In the genomic region with DNA sequence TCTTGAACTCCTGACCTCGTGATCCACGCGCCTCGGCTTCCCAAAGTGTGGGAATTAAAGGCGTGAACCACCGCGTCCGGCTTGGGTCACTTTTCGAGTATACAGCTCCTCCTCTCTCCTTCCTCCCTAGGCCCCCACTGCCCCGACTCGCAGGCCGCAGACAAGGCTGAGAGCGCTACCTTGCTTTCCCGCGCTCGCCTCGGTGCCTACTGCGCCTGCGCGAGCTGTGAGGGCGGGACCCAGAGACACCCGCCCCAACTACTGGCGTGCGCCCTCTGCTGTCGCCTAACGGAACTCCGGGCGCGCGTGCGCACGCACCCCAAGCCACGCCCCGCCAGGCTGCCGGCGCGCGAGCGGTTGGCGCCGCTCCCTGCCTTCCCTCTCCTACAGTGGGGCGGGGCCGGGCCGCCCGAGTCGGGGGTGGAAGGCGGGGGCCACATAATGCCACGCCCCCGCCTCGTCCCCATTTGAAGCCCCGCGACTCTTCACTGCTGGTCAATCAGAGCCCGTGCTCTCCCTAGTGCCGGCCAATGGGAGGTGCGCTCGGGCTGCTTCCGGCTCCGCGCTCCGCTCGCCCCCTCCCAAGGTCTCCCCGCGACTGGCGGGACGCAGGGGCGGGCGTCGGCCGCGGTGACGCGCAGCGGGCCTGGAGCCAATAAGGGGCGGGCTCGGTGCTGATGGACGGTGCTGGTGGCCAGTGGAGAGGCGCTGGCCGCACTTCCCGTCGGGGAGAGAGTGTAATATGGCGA, we compare ENCODE assay signal across 1 cellular context.
A peak's percentile ranks its signal among the peaks of the same experiment; 100 is the strongest.
TF ChIP-seq lines count a peak whose summit lies in the region.

A gene (plus strand): TSS at position 730 of the 749 bp plus-strand sequence. CDS start 13 bp downstream, at position 743.

TF ChIP-seq in HepG2, 621 proteins besides CTCF, POLR2A, EP300 and RAD21 (continued from another document and continues in another):
- TF ChIP-seq ZFP62 (CRISPR knock-in tag; IDR thresholded peaks at IDR 0.05) (no peak), KDM5B (CRISPR knock-in tag; IDR thresholded peaks at IDR 0.05; ENCODE audit: borderline replicate concordance) (peak; percentile 62; the same call in 1 of the 2 replicates), ZNF552 (CRISPR knock-in tag; IDR thresholded peaks at IDR 0.05; ENCODE audit: borderline replicate concordance) (no peak), MEIS1 (CRISPR knock-in tag; IDR thresholded peaks at IDR 0.05; ENCODE audit: borderline replicate concordance) (no peak; the same call in 1 of the 2 replicates), ZNF660 (CRISPR knock-in tag; IDR thresholded peaks at IDR 0.05; ENCODE audit: borderline replicate concordance, low read depth) (no peak), STAG1 (CRISPR knock-in tag; IDR thresholded peaks at IDR 0.05) (peak; percentile 84), SMYD3 (CRISPR knock-in tag; IDR thresholded peaks at IDR 0.05) (peak; percentile 92; the same call in 1 of the 2 replicates), CBFB (CRISPR knock-in tag; IDR thresholded peaks at IDR 0.05) (peak; percentile 55; the same call in 1 of the 2 replicates), ZNF225 (CRISPR knock-in tag; IDR thresholded peaks at IDR 0.05) (no peak), ZNF780A (CRISPR knock-in tag; IDR thresholded peaks at IDR 0.05) (no peak), HOXA9 (CRISPR knock-in tag; IDR thresholded peaks at IDR 0.05; ENCODE audit: borderline replicate concordance) (peak; percentile 84; the same call in 1 of the 2 replicates), SIX4 (CRISPR knock-in tag; IDR thresholded peaks at IDR 0.05) (no peak), ZNF333 (CRISPR knock-in tag; IDR thresholded peaks at IDR 0.05; ENCODE audit: borderline replicate concordance) (no peak), NRL (CRISPR knock-in tag; IDR thresholded peaks at IDR 0.05; ENCODE audit: borderline replicate concordance) (0 out of 2 replicates have a peak, but pooled peaks have one; percentile 62), RORA (CRISPR knock-in tag; IDR thresholded peaks at IDR 0.05) (no peak), TBX3 (IDR thresholded peaks at IDR 0.05; ENCODE audit: borderline replicate concordance) (peak; percentile 62; the same call in 1 of the 2 replicates), PRPF4 (IDR thresholded peaks at IDR 0.05; ENCODE audit: low read depth, low read length, poor library complexity, severe bottlenecking) (no peak), JDP2 (CRISPR knock-in tag; IDR thresholded peaks at IDR 0.05; ENCODE audit: borderline replicate concordance) (no peak)
- TF ChIP-seq, protein P1, sequence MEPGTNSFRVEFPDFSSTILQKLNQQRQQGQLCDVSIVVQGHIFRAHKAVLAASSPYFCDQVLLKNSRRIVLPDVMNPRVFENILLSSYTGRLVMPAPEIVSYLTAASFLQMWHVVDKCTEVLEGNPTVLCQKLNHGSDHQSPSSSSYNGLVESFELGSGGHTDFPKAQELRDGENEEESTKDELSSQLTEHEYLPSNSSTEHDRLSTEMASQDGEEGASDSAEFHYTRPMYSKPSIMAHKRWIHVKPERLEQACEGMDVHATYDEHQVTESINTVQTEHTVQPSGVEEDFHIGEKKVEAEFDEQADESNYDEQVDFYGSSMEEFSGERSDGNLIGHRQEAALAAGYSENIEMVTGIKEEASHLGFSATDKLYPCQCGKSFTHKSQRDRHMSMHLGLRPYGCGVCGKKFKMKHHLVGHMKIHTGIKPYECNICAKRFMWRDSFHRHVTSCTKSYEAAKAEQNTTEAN (CRISPR knock-in tag; conservative IDR thresholded peaks at IDR 0.05) = no peak; the same call in 1 of the 2 replicates
- TF ChIP-seq, protein P2, sequence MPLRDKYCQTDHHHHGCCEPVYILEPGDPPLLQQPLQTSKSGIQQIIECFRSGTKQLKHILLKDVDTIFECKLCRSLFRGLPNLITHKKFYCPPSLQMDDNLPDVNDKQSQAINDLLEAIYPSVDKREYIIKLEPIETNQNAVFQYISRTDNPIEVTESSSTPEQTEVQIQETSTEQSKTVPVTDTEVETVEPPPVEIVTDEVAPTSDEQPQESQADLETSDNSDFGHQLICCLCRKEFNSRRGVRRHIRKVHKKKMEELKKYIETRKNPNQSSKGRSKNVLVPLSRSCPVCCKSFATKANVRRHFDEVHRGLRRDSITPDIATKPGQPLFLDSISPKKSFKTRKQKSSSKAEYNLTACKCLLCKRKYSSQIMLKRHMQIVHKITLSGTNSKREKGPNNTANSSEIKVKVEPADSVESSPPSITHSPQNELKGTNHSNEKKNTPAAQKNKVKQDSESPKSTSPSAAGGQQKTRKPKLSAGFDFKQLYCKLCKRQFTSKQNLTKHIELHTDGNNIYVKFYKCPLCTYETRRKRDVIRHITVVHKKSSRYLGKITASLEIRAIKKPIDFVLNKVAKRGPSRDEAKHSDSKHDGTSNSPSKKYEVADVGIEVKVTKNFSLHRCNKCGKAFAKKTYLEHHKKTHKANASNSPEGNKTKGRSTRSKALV (CRISPR knock-in tag; IDR thresholded peaks at IDR 0.05) = no peak
- TF ChIP-seq, protein P3, sequence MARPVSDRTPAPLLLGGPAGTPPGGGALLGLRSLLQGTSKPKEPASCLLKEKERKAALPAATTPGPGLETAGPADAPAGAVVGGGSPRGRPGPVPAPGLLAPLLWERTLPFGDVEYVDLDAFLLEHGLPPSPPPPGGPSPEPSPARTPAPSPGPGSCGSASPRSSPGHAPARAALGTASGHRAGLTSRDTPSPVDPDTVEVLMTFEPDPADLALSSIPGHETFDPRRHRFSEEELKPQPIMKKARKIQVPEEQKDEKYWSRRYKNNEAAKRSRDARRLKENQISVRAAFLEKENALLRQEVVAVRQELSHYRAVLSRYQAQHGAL (CRISPR knock-in tag; IDR thresholded peaks at IDR 0.05; ENCODE audit: not compliant biosample characterization) = no peak
- TF ChIP-seq, protein P4, sequence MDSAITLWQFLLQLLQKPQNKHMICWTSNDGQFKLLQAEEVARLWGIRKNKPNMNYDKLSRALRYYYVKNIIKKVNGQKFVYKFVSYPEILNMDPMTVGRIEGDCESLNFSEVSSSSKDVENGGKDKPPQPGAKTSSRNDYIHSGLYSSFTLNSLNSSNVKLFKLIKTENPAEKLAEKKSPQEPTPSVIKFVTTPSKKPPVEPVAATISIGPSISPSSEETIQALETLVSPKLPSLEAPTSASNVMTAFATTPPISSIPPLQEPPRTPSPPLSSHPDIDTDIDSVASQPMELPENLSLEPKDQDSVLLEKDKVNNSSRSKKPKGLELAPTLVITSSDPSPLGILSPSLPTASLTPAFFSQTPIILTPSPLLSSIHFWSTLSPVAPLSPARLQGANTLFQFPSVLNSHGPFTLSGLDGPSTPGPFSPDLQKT (CRISPR knock-in tag; IDR thresholded peaks at IDR 0.05; ENCODE audit: borderline replicate concordance) = no peak
- TF ChIP-seq, protein P5, sequence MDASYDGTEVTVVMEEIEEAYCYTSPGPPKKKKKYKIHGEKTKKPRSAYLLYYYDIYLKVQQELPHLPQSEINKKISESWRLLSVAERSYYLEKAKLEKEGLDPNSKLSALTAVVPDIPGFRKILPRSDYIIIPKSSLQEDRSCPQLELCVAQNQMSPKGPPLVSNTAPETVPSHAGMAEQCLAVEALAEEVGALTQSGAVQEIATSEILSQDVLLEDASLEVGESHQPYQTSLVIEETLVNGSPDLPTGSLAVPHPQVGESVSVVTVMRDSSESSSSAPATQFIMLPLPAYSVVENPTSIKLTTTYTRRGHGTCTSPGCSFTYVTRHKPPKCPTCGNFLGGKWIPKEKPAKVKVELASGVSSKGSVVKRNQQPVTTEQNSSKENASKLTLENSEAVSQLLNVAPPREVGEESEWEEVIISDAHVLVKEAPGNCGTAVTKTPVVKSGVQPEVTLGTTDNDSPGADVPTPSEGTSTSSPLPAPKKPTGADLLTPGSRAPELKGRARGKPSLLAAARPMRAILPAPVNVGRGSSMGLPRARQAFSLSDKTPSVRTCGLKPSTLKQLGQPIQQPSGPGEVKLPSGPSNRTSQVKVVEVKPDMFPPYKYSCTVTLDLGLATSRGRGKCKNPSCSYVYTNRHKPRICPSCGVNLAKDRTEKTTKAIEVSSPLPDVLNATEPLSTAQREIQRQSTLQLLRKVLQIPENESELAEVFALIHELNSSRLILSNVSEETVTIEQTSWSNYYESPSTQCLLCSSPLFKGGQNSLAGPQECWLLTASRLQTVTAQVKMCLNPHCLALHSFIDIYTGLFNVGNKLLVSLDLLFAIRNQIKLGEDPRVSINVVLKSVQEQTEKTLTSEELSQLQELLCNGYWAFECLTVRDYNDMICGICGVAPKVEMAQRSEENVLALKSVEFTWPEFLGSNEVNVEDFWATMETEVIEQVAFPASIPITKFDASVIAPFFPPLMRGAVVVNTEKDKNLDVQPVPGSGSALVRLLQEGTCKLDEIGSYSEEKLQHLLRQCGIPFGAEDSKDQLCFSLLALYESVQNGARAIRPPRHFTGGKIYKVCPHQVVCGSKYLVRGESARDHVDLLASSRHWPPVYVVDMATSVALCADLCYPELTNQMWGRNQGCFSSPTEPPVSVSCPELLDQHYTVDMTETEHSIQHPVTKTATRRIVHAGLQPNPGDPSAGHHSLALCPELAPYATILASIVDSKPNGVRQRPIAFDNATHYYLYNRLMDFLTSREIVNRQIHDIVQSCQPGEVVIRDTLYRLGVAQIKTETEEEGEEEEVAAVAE (CRISPR knock-in tag; IDR thresholded peaks at IDR 0.05; ENCODE audit: borderline replicate concordance) = no peak
- TF ChIP-seq, protein P6, sequence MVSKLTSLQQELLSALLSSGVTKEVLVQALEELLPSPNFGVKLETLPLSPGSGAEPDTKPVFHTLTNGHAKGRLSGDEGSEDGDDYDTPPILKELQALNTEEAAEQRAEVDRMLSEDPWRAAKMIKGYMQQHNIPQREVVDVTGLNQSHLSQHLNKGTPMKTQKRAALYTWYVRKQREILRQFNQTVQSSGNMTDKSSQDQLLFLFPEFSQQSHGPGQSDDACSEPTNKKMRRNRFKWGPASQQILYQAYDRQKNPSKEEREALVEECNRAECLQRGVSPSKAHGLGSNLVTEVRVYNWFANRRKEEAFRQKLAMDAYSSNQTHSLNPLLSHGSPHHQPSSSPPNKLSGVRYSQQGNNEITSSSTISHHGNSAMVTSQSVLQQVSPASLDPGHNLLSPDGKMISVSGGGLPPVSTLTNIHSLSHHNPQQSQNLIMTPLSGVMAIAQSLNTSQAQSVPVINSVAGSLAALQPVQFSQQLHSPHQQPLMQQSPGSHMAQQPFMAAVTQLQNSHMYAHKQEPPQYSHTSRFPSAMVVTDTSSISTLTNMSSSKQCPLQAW (CRISPR knock-in tag; IDR thresholded peaks at IDR 0.05) = peak; percentile 76
- TF ChIP-seq, protein P7, sequence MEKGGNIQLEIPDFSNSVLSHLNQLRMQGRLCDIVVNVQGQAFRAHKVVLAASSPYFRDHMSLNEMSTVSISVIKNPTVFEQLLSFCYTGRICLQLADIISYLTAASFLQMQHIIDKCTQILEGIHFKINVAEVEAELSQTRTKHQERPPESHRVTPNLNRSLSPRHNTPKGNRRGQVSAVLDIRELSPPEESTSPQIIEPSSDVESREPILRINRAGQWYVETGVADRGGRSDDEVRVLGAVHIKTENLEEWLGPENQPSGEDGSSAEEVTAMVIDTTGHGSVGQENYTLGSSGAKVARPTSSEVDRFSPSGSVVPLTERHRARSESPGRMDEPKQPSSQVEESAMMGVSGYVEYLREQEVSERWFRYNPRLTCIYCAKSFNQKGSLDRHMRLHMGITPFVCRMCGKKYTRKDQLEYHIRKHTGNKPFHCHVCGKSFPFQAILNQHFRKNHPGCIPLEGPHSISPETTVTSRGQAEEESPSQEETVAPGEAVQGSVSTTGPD (CRISPR knock-in tag; IDR thresholded peaks at IDR 0.05) = no peak
- TF ChIP-seq, protein P8, sequence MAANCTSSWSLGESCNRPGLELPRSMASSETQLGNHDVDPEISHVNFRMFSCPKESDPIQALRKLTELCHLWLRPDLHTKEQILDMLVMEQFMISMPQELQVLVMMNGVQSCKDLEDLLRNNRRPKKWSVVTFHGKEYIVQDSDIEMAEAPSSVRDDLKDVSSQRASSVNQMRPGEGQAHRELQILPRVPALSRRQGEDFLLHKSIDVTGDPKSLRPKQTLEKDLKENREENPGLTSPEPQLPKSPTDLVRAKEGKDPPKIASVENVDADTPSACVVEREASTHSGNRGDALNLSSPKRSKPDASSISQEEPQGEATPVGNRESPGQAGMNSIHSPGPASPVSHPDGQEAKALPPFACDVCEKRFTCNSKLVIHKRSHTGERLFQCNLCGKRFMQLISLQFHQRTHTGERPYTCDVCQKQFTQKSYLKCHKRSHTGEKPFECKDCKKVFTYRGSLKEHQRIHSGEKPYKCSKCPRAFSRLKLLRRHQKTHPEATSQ (CRISPR knock-in tag; IDR thresholded peaks at IDR 0.05; ENCODE audit: borderline replicate concordance) = peak; percentile 87
- TF ChIP-seq, protein P9, sequence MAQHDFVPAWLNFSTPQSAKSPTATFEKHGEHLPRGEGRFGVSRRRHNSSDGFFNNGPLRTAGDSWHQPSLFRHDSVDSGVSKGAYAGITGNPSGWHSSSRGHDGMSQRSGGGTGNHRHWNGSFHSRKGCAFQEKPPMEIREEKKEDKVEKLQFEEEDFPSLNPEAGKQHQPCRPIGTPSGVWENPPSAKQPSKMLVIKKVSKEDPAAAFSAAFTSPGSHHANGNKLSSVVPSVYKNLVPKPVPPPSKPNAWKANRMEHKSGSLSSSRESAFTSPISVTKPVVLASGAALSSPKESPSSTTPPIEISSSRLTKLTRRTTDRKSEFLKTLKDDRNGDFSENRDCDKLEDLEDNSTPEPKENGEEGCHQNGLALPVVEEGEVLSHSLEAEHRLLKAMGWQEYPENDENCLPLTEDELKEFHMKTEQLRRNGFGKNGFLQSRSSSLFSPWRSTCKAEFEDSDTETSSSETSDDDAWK (CRISPR knock-in tag; IDR thresholded peaks at IDR 0.05) = no peak
- TF ChIP-seq, protein P10, sequence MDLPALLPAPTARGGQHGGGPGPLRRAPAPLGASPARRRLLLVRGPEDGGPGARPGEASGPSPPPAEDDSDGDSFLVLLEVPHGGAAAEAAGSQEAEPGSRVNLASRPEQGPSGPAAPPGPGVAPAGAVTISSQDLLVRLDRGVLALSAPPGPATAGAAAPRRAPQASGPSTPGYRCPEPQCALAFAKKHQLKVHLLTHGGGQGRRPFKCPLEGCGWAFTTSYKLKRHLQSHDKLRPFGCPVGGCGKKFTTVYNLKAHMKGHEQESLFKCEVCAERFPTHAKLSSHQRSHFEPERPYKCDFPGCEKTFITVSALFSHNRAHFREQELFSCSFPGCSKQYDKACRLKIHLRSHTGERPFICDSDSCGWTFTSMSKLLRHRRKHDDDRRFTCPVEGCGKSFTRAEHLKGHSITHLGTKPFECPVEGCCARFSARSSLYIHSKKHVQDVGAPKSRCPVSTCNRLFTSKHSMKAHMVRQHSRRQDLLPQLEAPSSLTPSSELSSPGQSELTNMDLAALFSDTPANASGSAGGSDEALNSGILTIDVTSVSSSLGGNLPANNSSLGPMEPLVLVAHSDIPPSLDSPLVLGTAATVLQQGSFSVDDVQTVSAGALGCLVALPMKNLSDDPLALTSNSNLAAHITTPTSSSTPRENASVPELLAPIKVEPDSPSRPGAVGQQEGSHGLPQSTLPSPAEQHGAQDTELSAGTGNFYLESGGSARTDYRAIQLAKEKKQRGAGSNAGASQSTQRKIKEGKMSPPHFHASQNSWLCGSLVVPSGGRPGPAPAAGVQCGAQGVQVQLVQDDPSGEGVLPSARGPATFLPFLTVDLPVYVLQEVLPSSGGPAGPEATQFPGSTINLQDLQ (CRISPR knock-in tag; IDR thresholded peaks at IDR 0.05) = no peak
- TF ChIP-seq, protein P11, sequence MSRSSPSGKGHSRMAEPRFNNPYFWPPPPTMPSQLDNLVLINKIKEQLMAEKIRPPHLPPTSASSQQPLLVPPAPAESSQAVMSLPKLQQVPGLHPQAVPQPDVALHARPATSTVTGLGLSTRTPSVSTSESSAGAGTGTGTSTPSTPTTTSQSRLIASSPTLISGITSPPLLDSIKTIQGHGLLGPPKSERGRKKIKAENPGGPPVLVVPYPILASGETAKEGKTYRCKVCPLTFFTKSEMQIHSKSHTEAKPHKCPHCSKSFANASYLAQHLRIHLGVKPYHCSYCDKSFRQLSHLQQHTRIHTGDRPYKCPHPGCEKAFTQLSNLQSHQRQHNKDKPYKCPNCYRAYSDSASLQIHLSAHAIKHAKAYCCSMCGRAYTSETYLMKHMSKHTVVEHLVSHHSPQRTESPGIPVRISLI (CRISPR knock-in tag; IDR thresholded peaks at IDR 0.05; ENCODE audit: borderline replicate concordance) = peak; percentile 43; the same call in 1 of the 2 replicates
